In the genomic region with DNA sequence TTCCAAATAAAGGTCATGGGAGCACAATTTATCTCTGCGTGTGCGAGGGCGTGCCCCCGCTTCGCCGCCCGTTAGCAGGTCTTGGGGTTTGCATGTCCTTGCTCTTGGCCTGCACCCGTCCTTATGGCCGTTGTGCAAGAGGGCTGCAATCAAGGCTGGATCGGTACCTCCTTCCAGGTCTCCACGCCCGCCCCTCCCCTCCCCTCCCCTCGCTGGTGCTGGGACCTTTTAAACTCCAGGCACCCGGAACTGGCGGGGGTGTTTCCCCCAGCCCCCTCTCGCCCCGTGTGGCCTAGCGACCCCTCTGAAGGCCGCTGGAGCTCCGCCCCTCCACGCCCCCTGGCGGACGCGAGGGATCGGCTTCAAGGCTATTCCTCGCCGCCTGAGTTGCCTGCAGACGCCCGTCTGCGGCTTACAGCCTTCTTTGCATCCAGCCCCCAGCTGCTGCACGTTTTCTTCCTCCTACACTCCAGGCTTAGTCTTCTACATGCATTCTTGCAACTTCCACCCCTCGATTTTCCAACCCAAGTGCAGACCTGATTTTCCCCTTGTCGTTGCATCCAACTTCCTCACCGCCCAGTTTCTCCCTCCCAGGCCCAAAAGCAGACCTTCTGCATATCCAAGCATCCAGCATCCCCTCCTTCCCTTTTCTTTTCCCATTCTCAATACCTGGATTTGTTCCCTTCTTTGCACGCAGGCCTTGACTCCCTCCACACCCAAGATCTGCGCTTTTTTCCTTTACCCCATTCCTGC, we compare ENCODE assay signal across 8 cellular contexts. TPM values are rescaled to one million over a fixed set of nuclear protein-coding genes. Genes with fewer than 3 reads are reported as not detected.
DNase-seq lines count a peak whose midpoint lies in the region; ATAC-seq, FAIRE-seq and TF ChIP-seq lines count a peak whose summit lies in the region.

No MANE protein-coding gene starts in this region.

- H3K4me3 ChIP-seq in astrocyte (ENCODE audit: insufficient read depth, low read depth, low read length), result peak overlapping the region; percentile 84
- H3K4me3 ChIP-seq in hepatocyte, result peak overlapping the region; percentile 79
- peak overlapping the region; percentile 80 for H3K4me3 ChIP-seq in retinal pigment epithelial cell (ENCODE audit: low read length)

- DNase-seq in NCI-H1092 (lab: John Stamatoyannopoulos, UW) (peak; percentile 49), T-helper 17 cell (peak; percentile 71 to 81 (median 79)), astrocyte (ENCODE audit: low read depth) (peak; percentile 46), hepatocyte (ENCODE audit: low spot score) (peak; percentile 92), retinal pigment epithelial cell (ENCODE audit: low read depth) (no peak), mesenteric fat pad (ENCODE audit: low spot score) (no peak)

- H4K20me1 ChIP-seq in astrocyte (ENCODE audit: insufficient read depth, low read length) (no peaks in the 10 kb centered on the region), hepatocyte (ENCODE audit: insufficient read depth, poor library complexity, severe bottlenecking) (peaks cover 7% of the 10 kb centered on the region)

- H3K4me2 ChIP-seq in astrocyte (ENCODE audit: low read length) (peak overlapping the region; percentile 90), hepatocyte (peak overlapping the region; percentile 90)

- H3K36me3 Mint-ChIP-seq in T-helper 17 cell (ENCODE audit: low read depth) (peaks cover 4% of the 10 kb centered on the region), astrocyte (ENCODE audit: low read depth, unreplicated experiment) (peaks cover 18% of the 10 kb centered on the region)

- H2AFZ ChIP-seq in astrocyte (ENCODE audit: low read depth, low read length), result peak overlapping the region; percentile 92
- peak overlapping the region; percentile 56 for H2AFZ ChIP-seq in hepatocyte

- peak overlapping the region; percentile 84 for H3K27ac Mint-ChIP-seq in T-helper 17 cell
- peak overlapping the region; percentile 8 for H3K27ac Mint-ChIP-seq in astrocyte (ENCODE audit: unreplicated experiment)

- no peaks in the 10 kb centered on the region for H3K9me2 ChIP-seq in hepatocyte (replicated peaks; ENCODE audit: insufficient read depth)

- H3K9ac ChIP-seq in astrocyte (ENCODE audit: low read length), result peak overlapping the region; percentile 81

- TF ChIP-seq CTCF in GM12873 (IDR thresholded peaks at IDR 0.05; ENCODE audit: insufficient read depth, low read depth, low read length, missing control alignments), result peak; percentile 88
- peak; percentile 56 for TF ChIP-seq CTCF in astrocyte (IDR thresholded peaks at IDR 0.05; ENCODE audit: insufficient read depth, low read depth, low read length)
- peak; percentile 81 for TF ChIP-seq CTCF in hepatocyte (IDR thresholded peaks at IDR 0.05; ENCODE audit: poor library complexity)
- TF ChIP-seq CTCF in retinal pigment epithelial cell (conservative IDR thresholded peaks at IDR 0.05; ENCODE audit: low read depth, low read length), result peak; percentile 86

- H3K9me3 ChIP-seq in T-helper 17 cell (ENCODE audit: control insufficient read depth, low read length, poor library complexity, severe bottlenecking) (no peaks in the 10 kb centered on the region), astrocyte (ENCODE audit: insufficient read depth, low read depth, low read length) (no peaks in the 10 kb centered on the region), hepatocyte (ENCODE audit: low read depth) (no peaks in the 10 kb centered on the region)

- H3K4me1 Mint-ChIP-seq in T-helper 17 cell, result peaks cover 11% of the 10 kb centered on the region
- peaks cover 40% of the 10 kb centered on the region for H3K4me1 Mint-ChIP-seq in astrocyte (ENCODE audit: low read depth, unreplicated experiment)

- peak overlapping the region; percentile 7 for H3K27ac ChIP-seq in astrocyte (ENCODE audit: low read depth, low read length)
- peak overlapping the region; percentile 78 for H3K27ac ChIP-seq in hepatocyte

- under 1% methylated on average over 28 of the region's 36 CpGs for WGBS in hepatocyte (ENCODE audit: low lambda C conversion rate, missing lambda C conversion rate)

- no peak for FAIRE-seq in astrocyte (lab: Jason Lieb, UNC)

- H3K27me3 Mint-ChIP-seq in T-helper 17 cell (no peaks in the 10 kb centered on the region), astrocyte (ENCODE audit: low read depth, unreplicated experiment) (no peaks in the 10 kb centered on the region)

- H3K9me3 Mint-ChIP-seq in astrocyte (ENCODE audit: unreplicated experiment), result no peaks in the 10 kb centered on the region

- H3K79me2 ChIP-seq in astrocyte (ENCODE audit: insufficient read depth, low read length) (peaks cover 8% of the 10 kb centered on the region), hepatocyte (peaks cover 32% of the 10 kb centered on the region)

- H3K27me3 ChIP-seq in astrocyte (ENCODE audit: insufficient read depth, low read length), result no peaks in the 10 kb centered on the region
- H3K27me3 ChIP-seq in hepatocyte, result no peaks in the 10 kb centered on the region

- H3K4me3 Mint-ChIP-seq in T-helper 17 cell (peak overlapping the region; percentile 100), astrocyte (ENCODE audit: unreplicated experiment) (peak overlapping the region; percentile 92)

- H3K4me1 ChIP-seq in astrocyte (ENCODE audit: insufficient read depth, low read length), result peaks cover 10% of the 10 kb centered on the region
- H3K4me1 ChIP-seq in hepatocyte (ENCODE audit: insufficient read depth), result peaks cover 38% of the 10 kb centered on the region

- H3K36me3 ChIP-seq in astrocyte (ENCODE audit: insufficient read depth, low read length) (peaks cover 28% of the 10 kb centered on the region), hepatocyte (replicated peaks; ENCODE audit: insufficient read depth, low read depth) (no peaks in the 10 kb centered on the region)

- ATAC-seq in HG02623 (IDR thresholded peaks at IDR 0.05; ENCODE audit: unreplicated experiment) (peak; percentile 54), T-helper 17 cell (peak; percentile 73)

RNA-seq across cellular contexts. Expression of gene IDH1, which starts 0.6 kb away (rescaled TPM):
- total RNA-seq in T-helper 17 cell, result 1 to 10 TPM; 3.5 to 5.8 TPM
- total RNA-seq in astrocyte, result 160 and 181 TPM in 2 replicates
- 404 and 411 TPM in 2 replicates for total RNA-seq in hepatocyte
- polyA plus RNA-seq in hepatocyte, result 235 and 263 TPM in 2 replicates
- total RNA-seq in mesenteric fat pad, result 126 TPM

RNA-seq across cellular contexts. Expression of gene PIKFYVE, which starts 11.8 kb away (rescaled TPM):
- total RNA-seq in T-helper 17 cell, result 10 to 100 TPM; 34.5 to 41.5 TPM
- 29.8 and 32.2 TPM in 2 replicates for total RNA-seq in astrocyte
- 30.3 and 30.7 TPM in 2 replicates for total RNA-seq in hepatocyte
- 6.1 and 7.3 TPM in 2 replicates for polyA plus RNA-seq in hepatocyte
- 29.6 TPM for total RNA-seq in mesenteric fat pad

Comparison
In these comparisons a context has a peak if more than half of its experiments do, and no peak if none do; other contexts are left out.
1. DNase-seq: peak in NCI-H1092 (single experiment), T-helper 17 cell (3 of 3), astrocyte (single experiment) and hepatocyte (single experiment); none in retinal pigment epithelial cell (single experiment) and mesenteric fat pad (single experiment).
2. RNA of gene IDH1, which starts 0.6 kb away (total RNA-seq): 404 to 411 TPM in hepatocyte, 160 to 181 TPM in astrocyte and 126 TPM in mesenteric fat pad (single experiment); 3.5 to 5.8 TPM in T-helper 17 cell; every median in the first group is over 10 times any median in the second.
3. Peak in every context shown above with its lines, with median percentiles within 50 percentile points of each other: CTCF ChIP-seq and H3K4me3 ChIP-seq.